Comparison of ENCODE assay signal across 8 cellular contexts in genomic region chr11:62922653-62923371, GRCh38. TPM values are rescaled to one million over a fixed set of nuclear protein-coding genes. Genes with fewer than 3 reads are reported as not detected.
DNase-seq lines count a peak whose midpoint lies in the region; ATAC-seq, FAIRE-seq and TF ChIP-seq lines count a peak whose summit lies in the region.

No MANE protein-coding gene starts in this region.

- peaks cover 42% of the 10 kb centered on the region for H3K27me3 Mint-ChIP-seq in activated T-helper 17 cell treated with anti-CD3 and anti-CD28 coated beads, Interleukin-2, amount 50 U/mL, for 72 hours

- H3K27ac ChIP-seq in heart left ventricle (no peak overlapping the region), keratinocyte (ENCODE audit: control insufficient read depth, insufficient read depth, low read length) (no peak overlapping the region), temporal lobe (ENCODE audit: low read depth, low read length) (peak overlapping the region; percentile 54)

- H4K20me1 ChIP-seq in keratinocyte (ENCODE audit: control insufficient read depth, extremely low read depth, insufficient read depth, low read length): no peaks in the 10 kb centered on the region

- no peaks in the 10 kb centered on the region for H3K36me3 Mint-ChIP-seq in activated T-helper 17 cell treated with anti-CD3 and anti-CD28 coated beads, Interleukin-2, amount 50 U/mL, for 72 hours (ENCODE audit: low read depth)

- DNase-seq in cardiac septum (ENCODE audit: low spot score): peak; percentile 74
- DNase-seq in heart left ventricle: no peak
- DNase-seq in keratinocyte (ENCODE audit: low read depth, low spot score): no peak
- DNase-seq in NCI-H2081 (lab: John Stamatoyannopoulos, UW): no peak

- peaks cover 11% of the 10 kb centered on the region for H3K4me1 Mint-ChIP-seq in activated T-helper 17 cell treated with anti-CD3 and anti-CD28 coated beads, Interleukin-2, amount 50 U/mL, for 72 hours

- peak in 2 of 12 donors; percentile 17 to 27 for TF ChIP-seq CTCF in heart left ventricle (IDR thresholded peaks at IDR 0.05)
- TF ChIP-seq CTCF in keratinocyte (optimal IDR thresholded peaks at IDR 0.05 in 1 of 3, IDR thresholded peaks at IDR 0.05 in 1 of 3, conservative IDR thresholded peaks at IDR 0.05 in 1 of 3; ENCODE audit: extremely low read depth in 1 of 3, insufficient read depth in 2 of 3, low read length in 3 of 3): peak; percentile 26 to 72 (median 65)

- 42 to 62% (median 47%) methylated on average over 18 to 22 of the region's 22 CpGs for WGBS in heart left ventricle, 4 donors

- no peak overlapping the region for H3K27ac Mint-ChIP-seq in activated T-helper 17 cell treated with anti-CD3 and anti-CD28 coated beads, Interleukin-2, amount 50 U/mL, for 72 hours

- H3K27me3 ChIP-seq in heart left ventricle (peaks cover 28 to 62% (median 53%) of the 10 kb centered on the region in 9 donors), keratinocyte (ENCODE audit: control insufficient read depth, extremely low read depth, insufficient read depth, low read length) (peaks cover 75% of the 10 kb centered on the region)

- peaks cover 3 to 51% (median 20%) of the 10 kb centered on the region in 12 donors for H3K4me1 ChIP-seq in heart left ventricle
- peaks cover 18% of the 10 kb centered on the region for H3K4me1 ChIP-seq in keratinocyte (ENCODE audit: control insufficient read depth, extremely low read depth, insufficient read depth, low read length)

- no peak overlapping the region for H3K9ac ChIP-seq in keratinocyte (ENCODE audit: control insufficient read depth, extremely low read depth, insufficient read depth, low read length)

- H3K4me2 ChIP-seq in keratinocyte (ENCODE audit: control insufficient read depth, extremely low read depth, insufficient read depth, low read depth, low read length): no peak overlapping the region

- no peaks in the 10 kb centered on the region for H3K9me3 ChIP-seq in heart left ventricle
- H3K9me3 ChIP-seq in keratinocyte (ENCODE audit: control insufficient read depth, low read depth, low read length): no peaks in the 10 kb centered on the region

- FAIRE-seq in keratinocyte (lab: Jason Lieb, UNC): no peak

- dilution Hi-C loops in keratinocyte (cut with MboI; ENCODE audit: extremely low pct_ligation_motif_present, low sequenced_read_pairs): no loop called here

- peak overlapping the region; percentile 77 for H3K4me3 Mint-ChIP-seq in activated T-helper 17 cell treated with anti-CD3 and anti-CD28 coated beads, Interleukin-2, amount 50 U/mL, for 72 hours

- H3K79me2 ChIP-seq in keratinocyte (ENCODE audit: control insufficient read depth, insufficient read depth, low read length): no peaks in the 10 kb centered on the region

- H3K4me3 ChIP-seq in heart left ventricle (no peak overlapping the region), keratinocyte (ENCODE audit: control insufficient read depth in 2 of 3, extremely low read depth in 1 of 3, insufficient read depth in 2 of 3, low read depth in 1 of 3, low read length in 3 of 3) (no peak overlapping the region)

- no peak overlapping the region for H2AFZ ChIP-seq in keratinocyte (ENCODE audit: control insufficient read depth, low read length)

- no peak for TF ChIP-seq POLR2A in heart left ventricle (IDR thresholded peaks at IDR 0.05)

- H3K9me3 Mint-ChIP-seq in activated T-helper 17 cell treated with anti-CD3 and anti-CD28 coated beads, Interleukin-2, amount 50 U/mL, for 72 hours: no peaks in the 10 kb centered on the region

- H3K36me3 ChIP-seq in heart left ventricle (no peaks in the 10 kb centered on the region), keratinocyte (ENCODE audit: control insufficient read depth in 2 of 2, extremely low read depth in 1 of 2, insufficient read depth in 2 of 2, low read length in 2 of 2) (no peaks in the 10 kb centered on the region)

- intact Hi-C loops in cardiac septum (cut with DNase I) (no loop called here), heart left ventricle (cut with DNase I) (no loop called here)

- ATAC-seq in heart left ventricle (no peak), GM19351 (IDR thresholded peaks at IDR 0.05; ENCODE audit: unreplicated experiment) (no peak), HG03175 (IDR thresholded peaks at IDR 0.05; ENCODE audit: unreplicated experiment) (no peak)
- peak; percentile 69 for ATAC-seq in activated T-helper 17 cell treated with anti-CD3 and anti-CD28 coated beads, Interleukin-2, amount 50 U/mL, for 72 hours (replicated peaks)

- no peaks in the 10 kb centered on the region for H3K9me1 ChIP-seq in keratinocyte (ENCODE audit: control insufficient read depth, extremely low read depth, insufficient read depth, low read length)

RNA-seq across cellular contexts. Expression of gene CHRM1, which starts 1.6 kb away (rescaled TPM):
- not detected for total RNA-seq in cardiac septum
- total RNA-seq in heart left ventricle: under 1 TPM in 2 of 9 donors, not detected in 7; 0.08 to 0.31 TPM
- polyA plus RNA-seq in heart left ventricle: not detected
- not detected for total RNA-seq in activated T-helper 17 cell treated with anti-CD3 and anti-CD28 coated beads, Interleukin-2, amount 50 U/mL, for 72 hours
- not detected in 3 replicates for polyA plus RNA-seq in keratinocyte
- not detected for polyA plus RNA-seq in keratinocyte (2011; ENCODE audit: low read depth)
- not detected in 2 replicates for polyA plus RNA-seq in keratinocyte (2011; cell fraction: cytosol; rRNA removed)
- polyA plus RNA-seq in keratinocyte (2011; cell fraction: nucleus; rRNA removed): not detected in 2 replicates
- not detected in 2 replicates for polyA plus RNA-seq in keratinocyte (2012; ENCODE audit: low replicate concordance)
- 0.07 TPM in 1 of 3 replicates, not detected in the others for polyA minus RNA-seq in keratinocyte
- polyA minus RNA-seq in keratinocyte (2011; cell fraction: cytosol; rRNA and poly(A)+ RNA removed): not detected
- not detected in 2 replicates for polyA minus RNA-seq in keratinocyte (2011; cell fraction: nucleus; rRNA and poly(A)+ RNA removed)
- total RNA-seq in temporal lobe: 8.9 TPM

RNA-seq across cellular contexts. Expression of gene SLC3A2, which starts 42.1 kb away (rescaled TPM):
- total RNA-seq in cardiac septum (38.6 TPM), heart left ventricle (10 to 100 TPM; 26.6 to 76.0 (median 59.1) TPM), temporal lobe (66.9 TPM)
- polyA plus RNA-seq in heart left ventricle (100 to 1,000 TPM in 1 of 2 donors, 10 to 100 TPM in 1; 27.1 to 103 TPM), keratinocyte (469 to 552 TPM (median 521 TPM) in 3 replicates)
- total RNA-seq in activated T-helper 17 cell treated with anti-CD3 and anti-CD28 coated beads, Interleukin-2, amount 50 U/mL, for 72 hours: 100 to 1,000 TPM; 176 to 287 TPM
- 307 TPM for polyA plus RNA-seq in keratinocyte (2011; ENCODE audit: low read depth)
- polyA plus RNA-seq in keratinocyte (2011; cell fraction: cytosol; rRNA removed): 204 and 205 TPM in 2 replicates
- 1,085 and 1,105 TPM in 2 replicates for polyA plus RNA-seq in keratinocyte (2011; cell fraction: nucleus; rRNA removed)
- polyA plus RNA-seq in keratinocyte (2012; ENCODE audit: low replicate concordance): 371 and 604 TPM in 2 replicates
- 291 to 368 TPM (median 298 TPM) in 3 replicates for polyA minus RNA-seq in keratinocyte
- polyA minus RNA-seq in keratinocyte (2011; cell fraction: cytosol; rRNA and poly(A)+ RNA removed): 493 TPM
- polyA minus RNA-seq in keratinocyte (2011; cell fraction: nucleus; rRNA and poly(A)+ RNA removed): 560 and 576 TPM in 2 replicates
